13 cellular contexts compared by ENCODE assay signal in the genomic region with DNA sequence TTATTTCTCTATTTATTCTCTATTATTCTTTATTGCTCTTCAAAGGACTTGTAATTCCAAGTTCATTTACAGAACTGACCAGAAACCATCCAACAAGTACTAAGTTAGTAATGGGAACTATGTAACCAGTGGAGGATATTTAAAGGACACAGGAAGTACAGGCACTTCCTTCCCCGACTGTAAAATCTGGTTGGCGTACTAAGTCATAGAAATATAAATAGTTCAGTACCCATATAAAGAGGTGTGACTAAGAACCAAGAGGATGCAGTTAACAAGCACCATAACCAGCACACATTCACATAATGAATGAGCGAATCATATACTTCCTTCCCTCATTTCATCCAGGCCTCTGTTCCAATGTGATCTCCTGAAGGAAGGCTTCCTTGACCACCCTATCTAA. TPM values are rescaled to one million over a fixed set of nuclear protein-coding genes. Genes with fewer than 3 reads are reported as not detected.
DNase-seq lines count a peak whose midpoint lies in the region; ATAC-seq, FAIRE-seq and TF ChIP-seq lines count a peak whose summit lies in the region.
"Had no signal": no experiment of that assay in that cellular context is flagged by ENCODE, and none has a peak within 500 bp of the region (broad histone marks: within the 10 kb centered on the region; RNA-seq: fewer than 3 reads in every experiment).

No MANE protein-coding gene starts in this region.

- H3K4me3 ChIP-seq in fibroblast of mammary gland (ENCODE audit: control insufficient read depth, low read depth, low read length) (no peak overlapping the region), small intestine (ENCODE audit: low read depth in 1 of 2, low read length in 2 of 2) (no peak overlapping the region)
- H3K4me3 ChIP-seq: lung, Peyer's patch had no signal

- H3K9me3 ChIP-seq in small intestine (ENCODE audit: control insufficient read depth, low read depth) = no peaks in the 10 kb centered on the region
- H3K9me3 ChIP-seq: Peyer's patch had no signal

- H3K4me1 Mint-ChIP-seq in stimulated activated naive CD8-positive, alpha-beta T cell treated with anti-CD3 and anti-CD28 coated beads, Interleukin-15, Interleukin-2, amounts not matched to agents 100 ng/mL and 50 ng/mL, for 24 hours (ENCODE audit: low read depth) = peaks cover 40% of the 10 kb centered on the region
- peaks cover 29% of the 10 kb centered on the region for H3K4me1 Mint-ChIP-seq in stimulated activated naive CD8-positive, alpha-beta T cell treated with anti-CD3 and anti-CD28 coated beads, Interleukin-15, amount 100 ng/mL, for 72 hours

- WGBS in small intestine, 3 donors = 32 to 75% (median 62%) methylated on average over 3 of the region's 3 CpGs

- no peaks in the 10 kb centered on the region for H3K27me3 ChIP-seq in small intestine (ENCODE audit: control insufficient read depth in 2 of 2, insufficient read depth in 2 of 2, low read length in 2 of 2)
- H3K27me3 ChIP-seq: Peyer's patch had no signal

- H3K27ac ChIP-seq in small intestine (ENCODE audit: low read depth in 1 of 2, low read length in 1 of 2) = no peak overlapping the region
- H3K27ac ChIP-seq: Peyer's patch had no signal

- H3K4me3 Mint-ChIP-seq in stimulated activated naive CD8-positive, alpha-beta T cell treated with anti-CD3 and anti-CD28 coated beads, Interleukin-15, Interleukin-2, amounts not matched to agents 100 ng/mL and 50 ng/mL, for 24 hours = no peak overlapping the region
- no peak overlapping the region for H3K4me3 Mint-ChIP-seq in stimulated activated naive CD8-positive, alpha-beta T cell treated with anti-CD3 and anti-CD28 coated beads, Interleukin-15, amount 100 ng/mL, for 72 hours
- H3K4me3 Mint-ChIP-seq: activated naive CD8-positive, alpha-beta T cell treated with anti-CD3 and anti-CD28 coated beads, Interleukin-2, amount 10 ng/mL, durations not matched to agents 7 days and 5 days had no signal

- no peaks in the 10 kb centered on the region for H3K9me3 Mint-ChIP-seq in stimulated activated naive CD8-positive, alpha-beta T cell treated with anti-CD3 and anti-CD28 coated beads, Interleukin-15, Interleukin-2, amounts not matched to agents 100 ng/mL and 50 ng/mL, for 24 hours
- H3K9me3 Mint-ChIP-seq in stimulated activated naive CD8-positive, alpha-beta T cell treated with anti-CD3 and anti-CD28 coated beads, Interleukin-15, amount 100 ng/mL, for 72 hours = no peaks in the 10 kb centered on the region

- H3K27ac Mint-ChIP-seq in stimulated activated naive CD8-positive, alpha-beta T cell treated with anti-CD3 and anti-CD28 coated beads, Interleukin-15, Interleukin-2, amounts not matched to agents 100 ng/mL and 50 ng/mL, for 24 hours = peak overlapping the region; percentile 14
- H3K27ac Mint-ChIP-seq in stimulated activated naive CD8-positive, alpha-beta T cell treated with anti-CD3 and anti-CD28 coated beads, Interleukin-15, amount 100 ng/mL, for 72 hours = no peak overlapping the region
- H3K27ac Mint-ChIP-seq: activated naive CD8-positive, alpha-beta T cell treated with anti-CD3 and anti-CD28 coated beads, Interleukin-2, amount 10 ng/mL, durations not matched to agents 7 days and 5 days had no signal

- no peak for TF ChIP-seq CTCF in fibroblast of mammary gland (conservative IDR thresholded peaks at IDR 0.05; ENCODE audit: control insufficient read depth, insufficient read depth, low read depth, low read length)

- no peaks in the 10 kb centered on the region for H3K36me3 ChIP-seq in small intestine (ENCODE audit: control insufficient read depth in 2 of 2, insufficient read depth in 2 of 2, low read length in 2 of 2)
- H3K36me3 ChIP-seq: Peyer's patch had no signal

- ATAC-seq in stimulated activated naive CD8-positive, alpha-beta T cell treated with anti-CD3 and anti-CD28 coated beads, Interleukin-15, amount 100 ng/mL, for 72 hours = no peak
- ATAC-seq in GM18505 (IDR thresholded peaks at IDR 0.05; ENCODE audit: unreplicated experiment) = no peak

- peaks cover 7% of the 10 kb centered on the region for H3K36me3 Mint-ChIP-seq in stimulated activated naive CD8-positive, alpha-beta T cell treated with anti-CD3 and anti-CD28 coated beads, Interleukin-15, Interleukin-2, amounts not matched to agents 100 ng/mL and 50 ng/mL, for 24 hours (ENCODE audit: low read depth)

- peaks cover 0 to 1% of the 10 kb centered on the region in 2 donors for H3K4me1 ChIP-seq in small intestine (ENCODE audit: control insufficient read depth in 2 of 2, insufficient read depth in 1 of 2, low read depth in 1 of 2, low read length in 1 of 2)

- no peak for TF ChIP-seq POLR2A in GM18505 (IDR thresholded peaks at IDR 0.05; ENCODE audit: borderline replicate concordance, extremely low read depth, insufficient read depth, insufficient read length)

- no peak for DNase-seq in stimulated activated naive CD8-positive, alpha-beta T cell treated with anti-CD3 and anti-CD28 coated beads, Interleukin-15, amount 100 ng/mL, for 72 hours
- peak; percentile 51 for DNase-seq in NOMO-1 treated with dmso at 0.1 percent for 144 hours (lab: John Stamatoyannopoulos, UW; ENCODE audit: unreplicated experiment)
- DNase-seq in fibroblast of mammary gland (ENCODE audit: low read depth) = peak; percentile 36
- DNase-seq in HK-2 (ENCODE audit: unreplicated experiment) = no peak
- DNase-seq in epidermal melanocyte (ENCODE audit: insufficient read length, low spot score) = no peak
- no peak for DNase-seq in small intestine
- DNase-seq: ACHN; activated naive CD8-positive, alpha-beta T cell treated with anti-CD3 and anti-CD28 coated beads, Interleukin-2, amount 10 ng/mL, durations not matched to agents 7 days and 5 days; NCI-H1694 treated with DMSO at 0.1 percent for 48 hours; Peyer's patch had no signal

- H3K27me3 Mint-ChIP-seq in stimulated activated naive CD8-positive, alpha-beta T cell treated with anti-CD3 and anti-CD28 coated beads, Interleukin-15, Interleukin-2, amounts not matched to agents 100 ng/mL and 50 ng/mL, for 24 hours = no peaks in the 10 kb centered on the region
- no peaks in the 10 kb centered on the region for H3K27me3 Mint-ChIP-seq in stimulated activated naive CD8-positive, alpha-beta T cell treated with anti-CD3 and anti-CD28 coated beads, Interleukin-15, amount 100 ng/mL, for 72 hours
- H3K27me3 Mint-ChIP-seq: activated naive CD8-positive, alpha-beta T cell treated with anti-CD3 and anti-CD28 coated beads, Interleukin-2, amount 10 ng/mL, durations not matched to agents 7 days and 5 days had no signal

- FAIRE-seq in small intestine (lab: Jason Lieb, UNC) = no peak

RNA-seq across cellular contexts. Expression of gene EIF4E, which starts 3.6 kb away (rescaled TPM):
- 10 to 100 TPM; 34.3 to 63.0 (median 51.7) TPM for polyA plus RNA-seq in small intestine

Comparison
In these comparisons a context has a peak if more than half of its experiments do, and no peak if none do; other contexts are left out.
1. DNase-seq: peak in NOMO-1 treated with dmso at 0.1 percent for 144 hours (single experiment) and fibroblast of mammary gland (single experiment); none in stimulated activated naive CD8-positive, alpha-beta T cell treated with anti-CD3 and anti-CD28 coated beads, Interleukin-15, amount 100 ng/mL, for 72 hours (0 of 2), HK-2 (single experiment), epidermal melanocyte (single experiment) and small intestine (single experiment).